Comparison of ENCODE assay signal across 8 cellular contexts in genomic region chr1:24536391-24536840, GRCh38.
DNase-seq lines count a peak whose midpoint lies in the region; ATAC-seq lines count a peak whose summit lies in the region.

No MANE protein-coding gene starts in this region.

- DNase-seq in activated CD4-positive, CD25-positive, alpha-beta regulatory T cell treated with anti-CD3 and anti-CD28 coated beads, Interleukin-2, amount 50 U/mL, for 72 hours: peak; percentile 59
- peak; percentile 58 for DNase-seq in effector CD8-positive, alpha-beta T cell (lab: John Stamatoyannopoulos, UW)
- DNase-seq in stimulated activated CD4-positive, alpha-beta T cell treated with anti-CD3 and anti-CD28 coated beads, TNF-alpha, amount 100 ng/mL, for 1 hour (ENCODE audit: low read depth in 3 of 3, low spot score in 1 of 3): peak in 2 of 3 donors; percentile 32 to 45
- no peak for DNase-seq in 8988T
- DNase-seq in caudate nucleus (lab: John Stamatoyannopoulos, UW): no peak

- no peak overlapping the region for H3K27ac ChIP-seq in caudate nucleus (ENCODE audit: low read depth, low read length)

- ATAC-seq in GM18498 (IDR thresholded peaks at IDR 0.05; ENCODE audit: unreplicated experiment) (peak; percentile 75), HG03571 (IDR thresholded peaks at IDR 0.05; ENCODE audit: unreplicated experiment) (peak; percentile 45), HG03175 (IDR thresholded peaks at IDR 0.05; ENCODE audit: unreplicated experiment) (no peak)

Comparison
In these comparisons a context has a peak if more than half of its experiments do, and no peak if none do; other contexts are left out.
1. DNase-seq: peak in activated CD4-positive, CD25-positive, alpha-beta regulatory T cell treated with anti-CD3 and anti-CD28 coated beads, Interleukin-2, amount 50 U/mL, for 72 hours (single experiment), effector CD8-positive, alpha-beta T cell (single experiment) and stimulated activated CD4-positive, alpha-beta T cell treated with anti-CD3 and anti-CD28 coated beads, TNF-alpha, amount 100 ng/mL, for 1 hour (2 of 3); none in 8988T (single experiment) and caudate nucleus (0 of 61).